ENCODE assay signal across 11 cellular contexts in genomic region chr22:24289138-24289537, GRCh38. TPM values are rescaled to one million over a fixed set of nuclear protein-coding genes. Genes with fewer than 3 reads are reported as not detected.
DNase-seq lines count a peak whose midpoint lies in the region; ATAC-seq, FAIRE-seq and TF ChIP-seq lines count a peak whose summit lies in the region.
"Had no signal": no experiment of that assay in that cellular context is flagged by ENCODE, and none has a peak within 500 bp of the region (broad histone marks: within the 10 kb centered on the region; RNA-seq: fewer than 3 reads in every experiment).

No MANE protein-coding gene starts in this region.

- FAIRE-seq in HepG2 (lab: Jason Lieb, UNC) = no peak

- TF ChIP-seq POLR2A in HepG2 (IDR thresholded peaks at IDR 0.05; ENCODE audit: insufficient read depth in 1 of 2, low read depth in 2 of 2, low read length in 2 of 2) = no peak

- no peak overlapping the region for H2AFZ ChIP-seq in mammary epithelial cell (ENCODE audit: low read depth, low read length)
- H2AFZ ChIP-seq in HepG2 (ENCODE audit: low read length) = no peak overlapping the region

- ATAC-seq in HepG2 (no peak), HG03457 (IDR thresholded peaks at IDR 0.05; ENCODE audit: unreplicated experiment) (no peak), HG03565 (IDR thresholded peaks at IDR 0.05; ENCODE audit: unreplicated experiment) (no peak)

- H3K9me3 ChIP-seq in mammary epithelial cell (replicated peaks; ENCODE audit: insufficient read depth, low read length) (no peaks in the 10 kb centered on the region), HepG2 (ENCODE audit: low read length) (no peaks in the 10 kb centered on the region), tibial artery (no peaks in the 10 kb centered on the region)

- CTCF ChIA-PET in mammary epithelial cell (lab: Charles Lee; ENCODE audit: low non-redundant PET) (interaction anchor here (0.6 kb wide), 1 partner anchor 236 kb away, joined by 12 read pairs; no protein-coding TSS in a partner anchor), HepG2 (lab: Yijun Ruan, JAX; ENCODE audit: low intra/inter-chr PET ratio, low total read pairs) (no interaction called here)

- dilution Hi-C loops in mammary epithelial cell (cut with HindIII; ENCODE audit: low sequenced_read_pairs) = loop anchor here (10.0 kb wide), 1 partner anchor 226 kb away; no protein-coding TSS in a partner anchor

- H3K36me3 ChIP-seq in mammary epithelial cell (ENCODE audit: insufficient read depth, low read length) = peaks cover 2% of the 10 kb centered on the region
- H3K36me3 ChIP-seq in HepG2 (replicated peaks in 1 of 2; ENCODE audit: control insufficient read depth in 1 of 2, insufficient read depth in 2 of 2, low read length in 2 of 2) = no peaks in the 10 kb centered on the region; a peak in 1 of 5 replicates
- no peaks in the 10 kb centered on the region for H3K36me3 ChIP-seq in tibial artery
- no peaks in the 10 kb centered on the region; the same call in 1 of the 2 replicates for H3K36me3 ChIP-seq in H7 (replicated peaks; ENCODE audit: control insufficient read depth, insufficient read depth, low read length)

- H3K4me1 ChIP-seq in mammary epithelial cell (ENCODE audit: insufficient read depth, low read length) = peaks cover 26% of the 10 kb centered on the region
- H3K4me1 ChIP-seq in HepG2 (ENCODE audit: insufficient read depth, low read length) = peaks cover 58% of the 10 kb centered on the region
- peaks cover 4 to 92% (median 54%) of the 10 kb centered on the region in 4 donors for H3K4me1 ChIP-seq in tibial artery

- DNase-seq in HS-27A (ENCODE audit: low read depth) = peak; percentile 74
- no peak for DNase-seq in mammary epithelial cell
- no peak for DNase-seq in HepG2 (ENCODE audit: low spot score)
- no peak for DNase-seq in tibial artery
- DNase-seq in H7 = no peak
- no peak for DNase-seq in substantia nigra (lab: John Stamatoyannopoulos, UW)
- DNase-seq: activated T-cell treated with anti-CD3 and anti-CD28 coated beads for 4 hours, posterior cingulate gyrus, SHP77 treated with DMSO at 0.1 percent for 48 hours had no signal

- TF ChIP-seq EP300 in HepG2 (IDR thresholded peaks at IDR 0.05; ENCODE audit: low read depth in 2 of 2, low read length in 2 of 2) (no peak), HepG2 (CRISPR knock-in tag; IDR thresholded peaks at IDR 0.05; ENCODE audit: borderline replicate concordance) (no peak)

- 3% methylated on average over 4 of the region's 4 CpGs for WGBS in mammary epithelial cell (ENCODE audit: low coverage, missing lambda C conversion rate)
- WGBS in HepG2 (ENCODE audit: low lambda C conversion rate) = 58% methylated on average over 4 of the region's 4 CpGs

- intact Hi-C loops in mammary epithelial cell (cut with micrococcal nuclease) = no loop called here
- intact Hi-C loops in HepG2 (cut with micrococcal nuclease; ENCODE audit: unreplicated experiment) = no loop called here
- intact Hi-C loops in tibial artery (cut with DNase I; ENCODE audit: low total_unique reads) = no loop called here

- TF ChIP-seq CTCF in mammary epithelial cell (conservative IDR thresholded peaks at IDR 0.05 in 1 of 2, IDR thresholded peaks at IDR 0.05 in 1 of 2; ENCODE audit: extremely low read depth in 1 of 2, insufficient read depth in 1 of 2, low read depth in 1 of 2, low read length in 2 of 2) = no peak
- TF ChIP-seq CTCF in HepG2 (CRISPR knock-in tag; IDR thresholded peaks at IDR 0.05) = no peak
- no peak for TF ChIP-seq CTCF in tibial artery (IDR thresholded peaks at IDR 0.05)

- no peak for TF ChIP-seq RAD21 in HepG2 (CRISPR knock-in tag; IDR thresholded peaks at IDR 0.05)

- H3K4me2 ChIP-seq in mammary epithelial cell (ENCODE audit: insufficient read depth, low read depth, low read length) (peak overlapping the region; percentile 67), HepG2 (ENCODE audit: low read depth, low read length) (no peak overlapping the region)

- H3K4me3 ChIP-seq in mammary epithelial cell (replicated peaks in 1 of 3; ENCODE audit: insufficient read depth in 1 of 3, low read depth in 2 of 3, low read length in 3 of 3) (no peak overlapping the region), HepG2 (replicated peaks in 1 of 3; ENCODE audit: insufficient read depth in 1 of 3, low read depth in 2 of 3, low read length in 3 of 3) (no peak overlapping the region), tibial artery (peak overlapping the region in 1 of 2 donors; percentile 1), H7 (ENCODE audit: insufficient read depth, low read depth, low read length) (no peak overlapping the region)

- in situ Hi-C loops in mammary epithelial cell (cut with MboI; ENCODE audit: low sequenced_read_pairs in 2 of 2) (no loop called here), HepG2 (cut with HindIII; ENCODE audit: extremely low pct_ligation_motif_present, low pct_unique_long_range_greater_than_20kb) (no loop called here)

- no peak overlapping the region for H3K9ac ChIP-seq in mammary epithelial cell (ENCODE audit: insufficient read depth, low read length)
- no peak overlapping the region for H3K9ac ChIP-seq in HepG2 (ENCODE audit: insufficient read depth, low read depth, low read length)

- H3K79me2 ChIP-seq in mammary epithelial cell (ENCODE audit: insufficient read depth, low read length) (peaks cover 84% of the 10 kb centered on the region), HepG2 (ENCODE audit: insufficient read depth, low read length) (peaks cover 65% of the 10 kb centered on the region)

- no TSS peak for BruUV-seq in mammary epithelial cell (replicated peaks; lab: Mats Ljungman, UMichigan)
- BruUV-seq in HepG2 (replicated peaks; lab: Mats Ljungman, UMichigan) = no TSS peak

- no peaks in the 10 kb centered on the region for H3K27me3 ChIP-seq in mammary epithelial cell (ENCODE audit: insufficient read depth, low read length)
- H3K27me3 ChIP-seq in HepG2 (ENCODE audit: control insufficient read depth in 1 of 2, insufficient read depth in 2 of 2, low read length in 2 of 2) = no peaks in the 10 kb centered on the region
- H3K27me3 ChIP-seq in tibial artery = no peaks in the 10 kb centered on the region
- H3K27me3 ChIP-seq in H7 (ENCODE audit: control insufficient read depth, insufficient read depth, low read length) = no peaks in the 10 kb centered on the region

- H3K27ac ChIP-seq in mammary epithelial cell (ENCODE audit: insufficient read depth, low read depth, low read length) (peak overlapping the region; percentile 2), HepG2 (ENCODE audit: extremely low read length, insufficient read depth, low read length) (peak overlapping the region; percentile 31), tibial artery (peak overlapping the region; percentile 61 to 65), substantia nigra (ENCODE audit: low read depth, low read length, poor library complexity, severe bottlenecking) (no peak overlapping the region)

- no peaks in the 10 kb centered on the region for H4K20me1 ChIP-seq in mammary epithelial cell (ENCODE audit: insufficient read depth, low read length)
- H4K20me1 ChIP-seq in HepG2 (ENCODE audit: insufficient read depth, low read length) = no peaks in the 10 kb centered on the region

- POLR2A ChIA-PET in HepG2 (lab: Yijun Ruan, JAX) = no interaction called here

RNA-seq across cellular contexts. Expression of gene SPECC1L, which starts 18.5 kb away (rescaled TPM):
- total RNA-seq in mammary epithelial cell = 10 to 100 TPM; 35.7 to 72.1 TPM
- polyA plus RNA-seq in mammary epithelial cell = 17.6 TPM
- polyA minus RNA-seq in mammary epithelial cell = 51.9 TPM
- total RNA-seq in HepG2 (2016; rRNA removed; fragmentation: Illumina TruSeq; extraction: Trizol) = 30.3 and 40.2 TPM in 2 replicates
- 12.7 and 19.1 TPM in 2 replicates for total RNA-seq in HepG2 (2016; cell fraction: cytosol; rRNA removed; fragmentation: Illumina TruSeq; extraction: Trizol; ENCODE audit: low read depth)
- 29.7 and 36.7 TPM in 2 replicates for total RNA-seq in HepG2 (2016; cell fraction: insoluble cytoplasmic fraction; rRNA removed; fragmentation: Illumina TruSeq; extraction: Trizol)
- 23.5 and 24.7 TPM in 2 replicates for total RNA-seq in HepG2 (2016; cell fraction: membrane; rRNA removed; fragmentation: Illumina TruSeq; extraction: Trizol)
- 33.2 and 38.0 TPM in 2 replicates for total RNA-seq in HepG2 (2016; cell fraction: nucleus; rRNA removed; fragmentation: Illumina TruSeq; extraction: Trizol)
- 14.1 and 16.9 TPM in 2 replicates for polyA plus RNA-seq in HepG2 (2011; rRNA removed)
- 12.5 and 14.6 TPM in 2 replicates for polyA plus RNA-seq in HepG2 (2011; cell fraction: cytosol; rRNA removed)
- polyA plus RNA-seq in HepG2 (2011; cell fraction: nucleus; rRNA removed) = 19.0 TPM in 2 replicates
- 20.4 and 20.6 TPM in 2 replicates for polyA plus RNA-seq in HepG2 (2012)
- polyA plus RNA-seq in HepG2 (2016; cell fraction: cytosol; fragmentation: Illumina TruSeq; extraction: Trizol; ENCODE audit: low read depth) = 1.7 and 1.8 TPM in 2 replicates
- polyA plus RNA-seq in HepG2 (2016; cell fraction: insoluble cytoplasmic fraction; fragmentation: Illumina TruSeq; extraction: Trizol; ENCODE audit: low read depth) = 19.1 and 20.8 TPM in 2 replicates
- polyA plus RNA-seq in HepG2 (2016; cell fraction: membrane; fragmentation: Illumina TruSeq; extraction: Trizol; ENCODE audit: low read depth) = 5.1 and 5.2 TPM in 2 replicates
- polyA plus RNA-seq in HepG2 (2016; cell fraction: nucleus; fragmentation: Illumina TruSeq; extraction: Trizol; ENCODE audit: insufficient read depth, low read depth) = 22.8 and 26.2 TPM in 2 replicates
- polyA minus RNA-seq in HepG2 (2011; rRNA and poly(A)+ RNA removed; ENCODE audit: low replicate concordance) = 22.4 and 26.6 TPM in 2 replicates
- polyA minus RNA-seq in HepG2 (2011; cell fraction: cytosol; rRNA and poly(A)+ RNA removed) = 16.9 and 23.3 TPM in 2 replicates
- 43.5 and 49.4 TPM in 2 replicates for polyA minus RNA-seq in HepG2 (2011; cell fraction: nucleus; rRNA and poly(A)+ RNA removed)
- total RNA-seq in H7 (2014; rRNA removed; shearing (Covaris generic)) = 23.0 and 27.2 TPM in 2 replicates

RNA-seq across cellular contexts. Expression of gene GGT5, which starts 44.3 kb away (rescaled TPM):
- total RNA-seq in mammary epithelial cell (under 1 TPM in 1 of 2 donors, not detected in 1; under 0.01 TPM), HepG2 (2016; rRNA removed; fragmentation: Illumina TruSeq; extraction: Trizol) (0.35 and 0.69 TPM in 2 replicates)
- polyA plus RNA-seq in mammary epithelial cell (0.05 TPM), HepG2 (2011; rRNA removed) (2.1 and 3.1 TPM in 2 replicates)
- not detected for polyA minus RNA-seq in mammary epithelial cell
- not detected in 2 replicates for total RNA-seq in HepG2 (2016; cell fraction: cytosol; rRNA removed; fragmentation: Illumina TruSeq; extraction: Trizol; ENCODE audit: low read depth)
- total RNA-seq in HepG2 (2016; cell fraction: insoluble cytoplasmic fraction; rRNA removed; fragmentation: Illumina TruSeq; extraction: Trizol) = 0.15 and 0.56 TPM in 2 replicates
- 0.15 and 0.17 TPM in 2 replicates for total RNA-seq in HepG2 (2016; cell fraction: membrane; rRNA removed; fragmentation: Illumina TruSeq; extraction: Trizol)
- 0.34 and 0.96 TPM in 2 replicates for total RNA-seq in HepG2 (2016; cell fraction: nucleus; rRNA removed; fragmentation: Illumina TruSeq; extraction: Trizol)
- 2.3 and 3.5 TPM in 2 replicates for polyA plus RNA-seq in HepG2 (2011; cell fraction: cytosol; rRNA removed)
- polyA plus RNA-seq in HepG2 (2011; cell fraction: nucleus; rRNA removed) = 13.6 and 29.0 TPM in 2 replicates
- 0.55 and 1.0 TPM in 2 replicates for polyA plus RNA-seq in HepG2 (2012)
- polyA plus RNA-seq in HepG2 (2016; cell fraction: cytosol; fragmentation: Illumina TruSeq; extraction: Trizol; ENCODE audit: low read depth) = 0.11 and 0.16 TPM in 2 replicates
- 0.19 TPM in 1 of 2 replicates, not detected in the other for polyA plus RNA-seq in HepG2 (2016; cell fraction: insoluble cytoplasmic fraction; fragmentation: Illumina TruSeq; extraction: Trizol; ENCODE audit: low read depth)
- polyA plus RNA-seq in HepG2 (2016; cell fraction: membrane; fragmentation: Illumina TruSeq; extraction: Trizol; ENCODE audit: low read depth) = 0.35 TPM in 1 of 2 replicates, not detected in the other
- 2.3 and 3.8 TPM in 2 replicates for polyA plus RNA-seq in HepG2 (2016; cell fraction: nucleus; fragmentation: Illumina TruSeq; extraction: Trizol; ENCODE audit: insufficient read depth, low read depth)
- polyA minus RNA-seq in HepG2 (2011; rRNA and poly(A)+ RNA removed; ENCODE audit: low replicate concordance) = 0.42 and 7.4 TPM in 2 replicates
- polyA minus RNA-seq in HepG2 (2011; cell fraction: cytosol; rRNA and poly(A)+ RNA removed) = 1.7 and 1.8 TPM in 2 replicates
- 2.4 and 3.9 TPM in 2 replicates for polyA minus RNA-seq in HepG2 (2011; cell fraction: nucleus; rRNA and poly(A)+ RNA removed)
- total RNA-seq in H7 (2014; rRNA removed; shearing (Covaris generic)) = 0.63 TPM in 1 of 2 replicates, not detected in the other
